ENCODE assay signal across 12 cellular contexts in the genomic region with DNA sequence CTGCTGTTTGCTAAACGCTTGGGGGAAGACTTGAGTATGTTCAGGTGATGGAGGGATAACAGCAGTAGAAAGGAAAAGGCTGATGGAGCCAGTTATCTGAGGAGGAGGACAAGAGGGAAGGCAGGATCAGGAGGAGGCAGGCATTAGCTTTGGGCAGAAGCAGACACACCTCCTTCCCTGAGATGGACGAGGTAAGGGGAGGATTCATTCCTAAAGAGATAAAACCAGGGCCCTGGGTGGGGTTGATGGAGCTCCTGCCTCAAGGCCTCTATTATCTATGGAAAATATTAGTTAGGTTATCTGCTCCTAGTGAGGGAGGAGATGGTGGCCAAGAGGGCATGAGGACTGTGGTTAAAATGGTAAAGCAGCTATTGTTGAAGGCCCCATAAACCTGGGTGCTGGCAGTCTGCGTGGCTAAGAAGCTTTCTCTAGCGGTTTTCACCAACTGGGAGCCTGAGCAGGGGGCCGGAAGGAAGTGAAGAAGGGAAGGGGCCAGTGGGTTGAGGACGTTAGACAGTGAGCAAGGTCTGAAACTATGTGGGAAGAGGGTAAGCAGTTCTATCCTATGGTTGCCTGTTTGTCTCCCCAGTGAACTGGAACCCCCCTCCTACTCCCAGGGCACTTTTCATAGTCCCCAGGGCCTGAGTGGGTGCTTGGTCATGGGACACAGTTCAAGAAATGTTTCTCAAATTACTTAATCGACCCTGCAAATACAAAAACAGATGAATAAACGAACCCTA. TPM values are rescaled to one million over a fixed set of nuclear protein-coding genes. Genes with fewer than 3 reads are reported as not detected.
DNase-seq lines count a peak whose midpoint lies in the region; ATAC-seq and TF ChIP-seq lines count a peak whose summit lies in the region.
"Had no signal": no experiment of that assay in that cellular context is flagged by ENCODE, and none has a peak within 500 bp of the region (broad histone marks: within the 10 kb centered on the region; RNA-seq: fewer than 3 reads in every experiment).

No MANE protein-coding gene starts in this region.

- ATAC-seq in activated CD4-positive, alpha-beta T cell treated with anti-CD3 and anti-CD28 coated beads for 36 hours, result no peak
- ATAC-seq in GM21786 (IDR thresholded peaks at IDR 0.05; ENCODE audit: unreplicated experiment), result peak; percentile 68
- ATAC-seq: naive thymus-derived CD4-positive, alpha-beta T cell had no signal

- no peaks in the 10 kb centered on the region for H3K9me3 ChIP-seq in OCI-LY1 (ENCODE audit: low read length)
- H3K9me3 ChIP-seq: thyroid gland had no signal

- peak overlapping the region; percentile 31; the same call in 1 of the 2 replicates for H3K4me2 ChIP-seq in OCI-LY1 (ENCODE audit: low read length)

- H3K36me3 Mint-ChIP-seq in activated CD4-positive, alpha-beta T cell treated with anti-CD3 and anti-CD28 coated beads for 36 hours (ENCODE audit: low read depth), result no peaks in the 10 kb centered on the region
- H3K36me3 Mint-ChIP-seq in activated CD4-positive, alpha-beta T cell treated with anti-CD3 and anti-CD28 coated beads, Interleukin-2, amount 10 ng/mL, durations not matched to agents 7 days and 5 days (ENCODE audit: low read depth), result no peaks in the 10 kb centered on the region
- H3K36me3 Mint-ChIP-seq in osteocyte (ENCODE audit: unreplicated experiment), result no peaks in the 10 kb centered on the region
- H3K36me3 Mint-ChIP-seq: naive thymus-derived CD4-positive, alpha-beta T cell had no signal

- H3K9me3 Mint-ChIP-seq in activated CD4-positive, alpha-beta T cell treated with anti-CD3 and anti-CD28 coated beads for 36 hours (ENCODE audit: low read depth), result no peaks in the 10 kb centered on the region
- H3K9me3 Mint-ChIP-seq in activated CD4-positive, alpha-beta T cell treated with anti-CD3 and anti-CD28 coated beads, Interleukin-2, amount 10 ng/mL, durations not matched to agents 7 days and 5 days, result no peaks in the 10 kb centered on the region
- H3K9me3 Mint-ChIP-seq in osteocyte (ENCODE audit: unreplicated experiment), result no peaks in the 10 kb centered on the region
- H3K9me3 Mint-ChIP-seq: naive thymus-derived CD4-positive, alpha-beta T cell had no signal

- H3K79me2 ChIP-seq in OCI-LY1 (ENCODE audit: insufficient read depth, low read length), result no peaks in the 10 kb centered on the region

- H3K27ac Mint-ChIP-seq in activated CD4-positive, alpha-beta T cell treated with anti-CD3 and anti-CD28 coated beads for 36 hours, result peak overlapping the region; percentile 12
- H3K27ac Mint-ChIP-seq in activated CD4-positive, alpha-beta T cell treated with anti-CD3 and anti-CD28 coated beads, Interleukin-2, amount 10 ng/mL, durations not matched to agents 7 days and 5 days, result no peak overlapping the region
- H3K27ac Mint-ChIP-seq in osteocyte (ENCODE audit: unreplicated experiment), result no peak overlapping the region

- CTCF ChIA-PET in activated CD4-positive, alpha-beta T cell treated with anti-CD3 and anti-CD28 coated beads for 36 hours (lab: Charles Lee), result interaction anchor here (0.7 kb wide), 1 partner anchor 693 kb away, joined by 5 read pairs; no protein-coding TSS in a partner anchor
- CTCF ChIA-PET in activated CD4-positive, alpha-beta T cell treated with anti-CD3 and anti-CD28 coated beads, Interleukin-2, amount 10 ng/mL, durations not matched to agents 7 days and 5 days (lab: Charles Lee), result interaction anchor here (1.0 to 1.1 kb wide), 2 partner anchors 9 to 60 kb away, joined by 3 to 4 read pairs; no protein-coding TSS in a partner anchor

- H3K9me2 ChIP-seq in OCI-LY1 (ENCODE audit: low read depth, low read length), result no peaks in the 10 kb centered on the region

- H3K4me1 ChIP-seq in OCI-LY1 (ENCODE audit: insufficient read depth, low read length, severe bottlenecking), result peaks cover 25% of the 10 kb centered on the region

- no peak overlapping the region for H3K4me3 Mint-ChIP-seq in activated CD4-positive, alpha-beta T cell treated with anti-CD3 and anti-CD28 coated beads for 36 hours
- H3K4me3 Mint-ChIP-seq in activated CD4-positive, alpha-beta T cell treated with anti-CD3 and anti-CD28 coated beads, Interleukin-2, amount 10 ng/mL, durations not matched to agents 7 days and 5 days, result no peak overlapping the region
- no peak overlapping the region for H3K4me3 Mint-ChIP-seq in osteocyte (ENCODE audit: unreplicated experiment)

- H3K27me3 Mint-ChIP-seq in activated CD4-positive, alpha-beta T cell treated with anti-CD3 and anti-CD28 coated beads for 36 hours, result no peaks in the 10 kb centered on the region
- H3K27me3 Mint-ChIP-seq in activated CD4-positive, alpha-beta T cell treated with anti-CD3 and anti-CD28 coated beads, Interleukin-2, amount 10 ng/mL, durations not matched to agents 7 days and 5 days, result no peaks in the 10 kb centered on the region
- peaks cover 7% of the 10 kb centered on the region for H3K27me3 Mint-ChIP-seq in osteocyte (ENCODE audit: unreplicated experiment)

- H3K9ac ChIP-seq in OCI-LY1 (ENCODE audit: low read length), result no peak overlapping the region; the same call in 1 of the 2 replicates

- no peak for DNase-seq in activated CD4-positive, alpha-beta T cell treated with anti-CD3 and anti-CD28 coated beads for 36 hours
- DNase-seq in activated CD4-positive, alpha-beta T cell treated with anti-CD3 and anti-CD28 coated beads, Interleukin-2, amount 10 ng/mL, durations not matched to agents 7 days and 5 days, result no peak
- DNase-seq in osteocyte (ENCODE audit: extremely low spot score, unreplicated experiment) (peak; percentile 36), NCI-H2029 (lab: John Stamatoyannopoulos, UW) (no peak), iPS-NIHi11 (ENCODE audit: low spot score) (no peak), DMS153 treated with DMSO at 0.1 percent for 48 hours (lab: John Stamatoyannopoulos, UW; ENCODE audit: unreplicated experiment) (no peak)
- DNase-seq: anterior cingulate cortex; naive thymus-derived CD4-positive, alpha-beta T cell; RPMI8226 had no signal

- no peaks in the 10 kb centered on the region for H3K27me3 ChIP-seq in OCI-LY1 (ENCODE audit: insufficient read depth, low read length)
- H3K27me3 ChIP-seq: thyroid gland had no signal

- no peaks in the 10 kb centered on the region for H3F3A ChIP-seq in OCI-LY1 (ENCODE audit: insufficient read depth, low read length)

- peak overlapping the region; percentile 18 for H3K27ac ChIP-seq in OCI-LY1 (ENCODE audit: low read depth, low read length, poor library complexity, severe bottlenecking)

- POLR2A ChIA-PET in activated CD4-positive, alpha-beta T cell treated with anti-CD3 and anti-CD28 coated beads for 36 hours (lab: Charles Lee), result no interaction called here
- POLR2A ChIA-PET in activated CD4-positive, alpha-beta T cell treated with anti-CD3 and anti-CD28 coated beads, Interleukin-2, amount 10 ng/mL, durations not matched to agents 7 days and 5 days (lab: Charles Lee), result no interaction called here

- no peaks in the 10 kb centered on the region for H3K36me3 ChIP-seq in OCI-LY1 (ENCODE audit: insufficient read depth, low read length)
- H3K36me3 ChIP-seq: thyroid gland had no signal

- H3K4me3 ChIP-seq in OCI-LY1 (ENCODE audit: low read depth, low read length, poor library complexity, severe bottlenecking), result peak overlapping the region; percentile 24
- H3K4me3 ChIP-seq: thyroid gland had no signal

- no peak overlapping the region; the same call in 1 of the 2 replicates for H2AFZ ChIP-seq in OCI-LY1 (ENCODE audit: low read length)

- H3K4me1 Mint-ChIP-seq in activated CD4-positive, alpha-beta T cell treated with anti-CD3 and anti-CD28 coated beads for 36 hours, result peaks cover 2% of the 10 kb centered on the region
- no peaks in the 10 kb centered on the region for H3K4me1 Mint-ChIP-seq in activated CD4-positive, alpha-beta T cell treated with anti-CD3 and anti-CD28 coated beads, Interleukin-2, amount 10 ng/mL, durations not matched to agents 7 days and 5 days
- H3K4me1 Mint-ChIP-seq in osteocyte (ENCODE audit: unreplicated experiment), result peaks cover 12% of the 10 kb centered on the region

- no peak for TF ChIP-seq CTCF in OCI-LY1 (IDR thresholded peaks at IDR 0.05; ENCODE audit: low read length)
- no peak for TF ChIP-seq CTCF in osteocyte (IDR thresholded peaks at IDR 0.05)

- intact Hi-C loops in activated CD4-positive, alpha-beta T cell treated with anti-CD3 and anti-CD28 coated beads for 36 hours (cut with DNase I, micrococcal nuclease), result no loop called here

- no peaks in the 10 kb centered on the region for H4K20me1 ChIP-seq in OCI-LY1 (ENCODE audit: insufficient read depth, low read length)

RNA-seq across cellular contexts. Expression of a gene that starts 56.6 kb away (rescaled TPM):
- 100 to 1,000 TPM in 1 of 2 experiments, 10 to 100 TPM in 1; 84.4 to 105 TPM for total RNA-seq in activated CD4-positive, alpha-beta T cell treated with anti-CD3 and anti-CD28 coated beads for 36 hours
- 10 to 100 TPM; 27.8 to 29.6 TPM for total RNA-seq in activated CD4-positive, alpha-beta T cell treated with anti-CD3 and anti-CD28 coated beads, Interleukin-2, amount 10 ng/mL, durations not matched to agents 7 days and 5 days
- total RNA-seq in osteocyte, result 13.8 and 14.1 TPM in 2 replicates
